Comparison of ENCODE assay signal across 20 cellular contexts in genomic region chr20:45037635-45038034, GRCh38.
A peak's percentile ranks its signal among the peaks of the same experiment; 100 is the strongest.
DNase-seq lines count a peak whose midpoint lies in the region; ATAC-seq and TF ChIP-seq lines count a peak whose summit lies in the region.
"Had no signal": no experiment of that assay in that cellular context is flagged by ENCODE, and none has a peak within 500 bp of the region (broad histone marks: within the 10 kb centered on the region; RNA-seq: fewer than 3 reads in every experiment).

No MANE protein-coding gene starts in this region.

- H3K9me3 Mint-ChIP-seq in activated CD4-positive, alpha-beta memory T cell treated with anti-CD3 and anti-CD28 coated beads for 36 hours = no peaks in the 10 kb centered on the region
- no peaks in the 10 kb centered on the region for H3K9me3 Mint-ChIP-seq in activated CD4-positive, alpha-beta memory T cell treated with anti-CD3 and anti-CD28 coated beads, Interleukin-2, amount 10 ng/mL, durations not matched to agents 7 days and 5 days
- H3K9me3 Mint-ChIP-seq in effector memory CD8-positive, alpha-beta T cell = no peaks in the 10 kb centered on the region
- H3K9me3 Mint-ChIP-seq in osteocyte (ENCODE audit: unreplicated experiment) = no peaks in the 10 kb centered on the region

- intact Hi-C loops in activated CD4-positive, alpha-beta memory T cell treated with anti-CD3 and anti-CD28 coated beads for 36 hours (cut with micrococcal nuclease) = loop anchor here (2.0 kb wide), 1 partner anchor 47 kb away; no protein-coding TSS in a partner anchor

- H3K36me3 ChIP-seq in RWPE2 (ENCODE audit: low read depth) = peaks cover 43% of the 10 kb centered on the region
- H3K36me3 ChIP-seq: prostate gland had no signal

- POLR2A ChIA-PET in activated CD4-positive, alpha-beta memory T cell treated with anti-CD3 and anti-CD28 coated beads for 36 hours (lab: Charles Lee) = interaction anchor here (0.6 kb wide), 1 partner anchor 56 kb away, joined by 3 read pairs; no protein-coding TSS in a partner anchor
- POLR2A ChIA-PET in activated CD4-positive, alpha-beta memory T cell treated with anti-CD3 and anti-CD28 coated beads, Interleukin-2, amount 10 ng/mL, durations not matched to agents 7 days and 5 days (lab: Charles Lee) = no interaction called here

- no peaks in the 10 kb centered on the region for H3K27me3 ChIP-seq in RWPE2 (ENCODE audit: insufficient read depth, poor library complexity, severe bottlenecking)
- H3K27me3 ChIP-seq: heart left ventricle had no signal

- H3K4me3 Mint-ChIP-seq in activated CD4-positive, alpha-beta memory T cell treated with anti-CD3 and anti-CD28 coated beads for 36 hours = no peak overlapping the region
- H3K4me3 Mint-ChIP-seq in activated CD4-positive, alpha-beta memory T cell treated with anti-CD3 and anti-CD28 coated beads, Interleukin-2, amount 10 ng/mL, durations not matched to agents 7 days and 5 days = no peak overlapping the region
- H3K4me3 Mint-ChIP-seq in effector memory CD8-positive, alpha-beta T cell = no peak overlapping the region
- H3K4me3 Mint-ChIP-seq in osteocyte (ENCODE audit: unreplicated experiment) = no peak overlapping the region

- peaks cover 36% of the 10 kb centered on the region for H3K36me3 Mint-ChIP-seq in activated CD4-positive, alpha-beta memory T cell treated with anti-CD3 and anti-CD28 coated beads for 36 hours
- peaks cover 54% of the 10 kb centered on the region for H3K36me3 Mint-ChIP-seq in activated CD4-positive, alpha-beta memory T cell treated with anti-CD3 and anti-CD28 coated beads, Interleukin-2, amount 10 ng/mL, durations not matched to agents 7 days and 5 days (ENCODE audit: low read depth)
- H3K36me3 Mint-ChIP-seq in effector memory CD8-positive, alpha-beta T cell (ENCODE audit: insufficient read depth) = peaks cover 51% of the 10 kb centered on the region
- peaks cover 7% of the 10 kb centered on the region for H3K36me3 Mint-ChIP-seq in osteocyte (ENCODE audit: unreplicated experiment)

- TF ChIP-seq CTCF in RWPE2 (IDR thresholded peaks at IDR 0.05; ENCODE audit: poor library complexity, severe bottlenecking) = no peak
- no peak for TF ChIP-seq CTCF in osteocyte (IDR thresholded peaks at IDR 0.05)

- peaks cover 80% of the 10 kb centered on the region for H3K4me1 ChIP-seq in RWPE2 (ENCODE audit: insufficient read depth, poor library complexity, severe bottlenecking)
- H3K4me1 ChIP-seq: prostate gland had no signal

- peaks cover 83% of the 10 kb centered on the region for H3K4me1 Mint-ChIP-seq in activated CD4-positive, alpha-beta memory T cell treated with anti-CD3 and anti-CD28 coated beads for 36 hours (ENCODE audit: low read depth)
- peaks cover 55% of the 10 kb centered on the region for H3K4me1 Mint-ChIP-seq in activated CD4-positive, alpha-beta memory T cell treated with anti-CD3 and anti-CD28 coated beads, Interleukin-2, amount 10 ng/mL, durations not matched to agents 7 days and 5 days
- H3K4me1 Mint-ChIP-seq in effector memory CD8-positive, alpha-beta T cell (ENCODE audit: low read depth in 2 of 2) = peaks cover 45 to 63% of the 10 kb centered on the region in 2 donors
- H3K4me1 Mint-ChIP-seq in osteocyte (ENCODE audit: unreplicated experiment) = peaks cover 41% of the 10 kb centered on the region

- no peaks in the 10 kb centered on the region for H3K9me3 ChIP-seq in RWPE2 (ENCODE audit: severe bottlenecking)
- H3K9me3 ChIP-seq: prostate gland had no signal

- H3K27me3 Mint-ChIP-seq in activated CD4-positive, alpha-beta memory T cell treated with anti-CD3 and anti-CD28 coated beads for 36 hours = no peaks in the 10 kb centered on the region
- no peaks in the 10 kb centered on the region for H3K27me3 Mint-ChIP-seq in activated CD4-positive, alpha-beta memory T cell treated with anti-CD3 and anti-CD28 coated beads, Interleukin-2, amount 10 ng/mL, durations not matched to agents 7 days and 5 days
- no peaks in the 10 kb centered on the region for H3K27me3 Mint-ChIP-seq in effector memory CD8-positive, alpha-beta T cell
- H3K27me3 Mint-ChIP-seq in osteocyte (ENCODE audit: unreplicated experiment) = no peaks in the 10 kb centered on the region

- DNase-seq in activated CD4-positive, alpha-beta memory T cell treated with anti-CD3 and anti-CD28 coated beads for 36 hours = no peak
- no peak for DNase-seq in activated CD4-positive, alpha-beta memory T cell treated with anti-CD3 and anti-CD28 coated beads, Interleukin-2, amount 10 ng/mL, durations not matched to agents 7 days and 5 days
- no peak for DNase-seq in RWPE2 (ENCODE audit: low spot score)
- DNase-seq in effector memory CD8-positive, alpha-beta T cell = no peak
- no peak for DNase-seq in osteocyte (ENCODE audit: extremely low spot score, unreplicated experiment)
- DNase-seq in NCI-H1048 (lab: John Stamatoyannopoulos, UW) = no peak
- no peak for DNase-seq in superior temporal gyrus (ENCODE audit: extremely low spot score)
- DNase-seq: 8988T; activated CD4-positive, alpha-beta T cell treated with anti-CD3 and anti-CD28 coated beads for 4 hours; activated CD8-positive, alpha-beta memory T cell treated with anti-CD3 and anti-CD28 coated beads, Interleukin-2, amount 50 U/mL, for 48 hours; activated naive CD4-positive, alpha-beta T cell; DMS 273 treated with DMSO at 0.1 percent for 48 hours; GDM1; NCI-H146; PC-9; stimulated activated CD4-positive, alpha-beta T cell treated with anti-CD3 and anti-CD28 coated beads, Interleukin-1b, Interleukin-23, amount 100 ng/mL, for 48 hours; stimulated activated naive CD8-positive, alpha-beta T cell treated with anti-CD3 and anti-CD28 coated beads, Interleukin-15, Interleukin-2, amounts not matched to agents 100 U/mL and 50 U/mL, for 24 hours had no signal

- ATAC-seq in RWPE2 (ENCODE audit: low read depth) = no peak
- ATAC-seq in effector memory CD8-positive, alpha-beta T cell (replicated peaks) = no peak
- no peak for ATAC-seq in HG03045 (IDR thresholded peaks at IDR 0.05; ENCODE audit: unreplicated experiment)
- ATAC-seq: stimulated activated naive CD8-positive, alpha-beta T cell treated with anti-CD3 and anti-CD28 coated beads, Interleukin-15, Interleukin-2, amounts not matched to agents 100 U/mL and 50 U/mL, for 24 hours had no signal

- CTCF ChIA-PET in activated CD4-positive, alpha-beta memory T cell treated with anti-CD3 and anti-CD28 coated beads for 36 hours (lab: Charles Lee) = interaction anchor here (1.5 to 3.8 kb wide), 3 partner anchors 12 to 102 kb away, joined by 3 to 19 read pairs (median 6); no protein-coding TSS in a partner anchor
- CTCF ChIA-PET in activated CD4-positive, alpha-beta memory T cell treated with anti-CD3 and anti-CD28 coated beads, Interleukin-2, amount 10 ng/mL, durations not matched to agents 7 days and 5 days (lab: Charles Lee) = interaction anchor here (1.4 kb wide), 1 partner anchor 26 kb away, joined by 5 read pairs; no protein-coding TSS in a partner anchor

- H3K27ac ChIP-seq in RWPE2 (ENCODE audit: poor library complexity, severe bottlenecking) = peak overlapping the region; percentile 76
- H3K27ac ChIP-seq: PC-9, prostate gland had no signal

- no peak overlapping the region for H3K4me3 ChIP-seq in RWPE2 (ENCODE audit: severe bottlenecking)
- H3K4me3 ChIP-seq: heart left ventricle, PC-9, prostate gland had no signal

- H3K27ac Mint-ChIP-seq in activated CD4-positive, alpha-beta memory T cell treated with anti-CD3 and anti-CD28 coated beads for 36 hours = peak overlapping the region; percentile 78
- no peak overlapping the region for H3K27ac Mint-ChIP-seq in activated CD4-positive, alpha-beta memory T cell treated with anti-CD3 and anti-CD28 coated beads, Interleukin-2, amount 10 ng/mL, durations not matched to agents 7 days and 5 days
- peak overlapping the region; percentile 8 to 85 for H3K27ac Mint-ChIP-seq in effector memory CD8-positive, alpha-beta T cell
- peak overlapping the region; percentile 27 for H3K27ac Mint-ChIP-seq in osteocyte (ENCODE audit: unreplicated experiment)
